Comparison of ENCODE assay signal across 11 cellular contexts in genomic region chr21:44881586-44881939, GRCh38. TPM values are rescaled to one million over a fixed set of nuclear protein-coding genes. Genes with fewer than 3 reads are reported as not detected.
A peak's percentile ranks its signal among the peaks of the same experiment; 100 is the strongest.
DNase-seq lines count a peak whose midpoint lies in the region; ATAC-seq and TF ChIP-seq lines count a peak whose summit lies in the region.
"Had no signal": no experiment of that assay in that cellular context is flagged by ENCODE, and none has a peak within 500 bp of the region (broad histone marks: within the 10 kb centered on the region; RNA-seq: fewer than 3 reads in every experiment).

No MANE protein-coding gene starts in this region.

- H3K9me3 ChIP-seq in CD4-positive, alpha-beta memory T cell (ENCODE audit: control insufficient read depth in 1 of 2, low read length in 2 of 2) = no peaks in the 10 kb centered on the region
- H3K9me3 ChIP-seq in osteoblast (ENCODE audit: low read depth, low read length) (no peaks in the 10 kb centered on the region), testis (no peaks in the 10 kb centered on the region)

- peak overlapping the region; percentile 20 for H3K27ac ChIP-seq in CD4-positive, alpha-beta memory T cell (ENCODE audit: low read depth, low read length)
- H3K27ac ChIP-seq in osteoblast (ENCODE audit: low read depth, low read length) (peak overlapping the region; percentile 11), testis (peak overlapping the region in 1 of 2 donors; percentile 36)

- intact Hi-C loops in CD4-positive, alpha-beta memory T cell (cut with micrococcal nuclease) = no loop called here
- intact Hi-C loops in testis (cut with DNase I; ENCODE audit: low total_unique reads) = no loop called here

- H3K79me2 ChIP-seq in osteoblast (ENCODE audit: insufficient read depth, low read length) = no peaks in the 10 kb centered on the region

- H3K36me3 Mint-ChIP-seq in CD4-positive, alpha-beta memory T cell = peaks cover 5 to 13% of the 10 kb centered on the region in 2 donors
- no peaks in the 10 kb centered on the region for H3K36me3 Mint-ChIP-seq in chondrocyte (ENCODE audit: low read depth)

- H3K27me3 ChIP-seq in CD4-positive, alpha-beta memory T cell (ENCODE audit: insufficient read depth, low read length) = no peaks in the 10 kb centered on the region
- H3K27me3 ChIP-seq in osteoblast (ENCODE audit: insufficient read depth, low read length) = no peaks in the 10 kb centered on the region
- H3K27me3 ChIP-seq in testis = no peaks in the 10 kb centered on the region

- H3K36me3 ChIP-seq in CD4-positive, alpha-beta memory T cell (ENCODE audit: insufficient read depth, low read length) = peaks cover 7% of the 10 kb centered on the region
- no peaks in the 10 kb centered on the region for H3K36me3 ChIP-seq in osteoblast (ENCODE audit: insufficient read depth, low read length)
- H3K36me3 ChIP-seq in testis (ENCODE audit: low read depth, missing control alignments) = no peaks in the 10 kb centered on the region

- CTCF ChIA-PET in CD4-positive, alpha-beta memory T cell (lab: Charles Lee; ENCODE audit: partially characterized antibody) = interaction anchor here (2.4 to 3.4 kb wide), 4 partner anchors 12 to 81 kb away, joined by 12 to 14 read pairs (median 13); partner anchors contain the start of gene UBE2G2

- POLR2A ChIA-PET in CD4-positive, alpha-beta memory T cell (lab: Charles Lee; ENCODE audit: partially characterized antibody) = interaction anchor here (0.6 to 4.7 kb wide), 5 partner anchors 8 to 64 kb away, joined by 3 to 35 read pairs (median 4); partner anchors contain the start of gene PTTG1IP

- ATAC-seq in GM19351 (IDR thresholded peaks at IDR 0.05; ENCODE audit: unreplicated experiment) = no peak

- H4K20me1 ChIP-seq in osteoblast (ENCODE audit: insufficient read depth, low read length) = no peaks in the 10 kb centered on the region

- no peak for DNase-seq in CD4-positive, alpha-beta memory T cell
- DNase-seq in NCI-H226 = peak; percentile 36
- DNase-seq in chondrocyte (ENCODE audit: low spot score) = peak; percentile 43
- no peak for DNase-seq in osteoblast (ENCODE audit: insufficient read length, low spot score, missing footprints)
- no peak for DNase-seq in testis
- DNase-seq in ecto neural progenitor cell (ENCODE audit: low spot score) = no peak
- DNase-seq in NCI-H2081 (lab: John Stamatoyannopoulos, UW) = no peak
- DNase-seq: activated CD4-positive, CD25-positive, alpha-beta regulatory T cell treated with anti-CD3 and anti-CD28 coated beads, Interleukin-2, amount 50 U/mL, for 72 hours; DMS53; NCI-H774 had no signal

- peaks cover 15 to 29% (median 23%) of the 10 kb centered on the region in 4 donors for H3K4me1 Mint-ChIP-seq in CD4-positive, alpha-beta memory T cell
- H3K4me1 Mint-ChIP-seq in chondrocyte (ENCODE audit: low read depth) = peaks cover 20% of the 10 kb centered on the region

- no peaks in the 10 kb centered on the region for H3K27me3 Mint-ChIP-seq in CD4-positive, alpha-beta memory T cell
- peaks cover 3% of the 10 kb centered on the region for H3K27me3 Mint-ChIP-seq in chondrocyte (ENCODE audit: low read depth)

- H3K27ac Mint-ChIP-seq in CD4-positive, alpha-beta memory T cell = peak overlapping the region; percentile 9 to 88 (median 76)
- no peak overlapping the region for H3K27ac Mint-ChIP-seq in chondrocyte (ENCODE audit: unreplicated experiment)

- peak overlapping the region; percentile 43 for H3K4me2 ChIP-seq in osteoblast (ENCODE audit: insufficient read depth, low read length)

- peaks cover 27% of the 10 kb centered on the region for H3K4me1 ChIP-seq in CD4-positive, alpha-beta memory T cell (ENCODE audit: insufficient read depth, low read length)
- H3K4me1 ChIP-seq in osteoblast (ENCODE audit: insufficient read depth, low read length) (peaks cover 21% of the 10 kb centered on the region), testis (peaks cover 20% of the 10 kb centered on the region)

- no peak overlapping the region for H3K4me3 ChIP-seq in CD4-positive, alpha-beta memory T cell (ENCODE audit: low read length in 2 of 2)
- H3K4me3 ChIP-seq in osteoblast (ENCODE audit: insufficient read depth, low read length) (no peak overlapping the region), testis (no peak overlapping the region)

- H2AFZ ChIP-seq in osteoblast (ENCODE audit: low read length) = no peak overlapping the region

- H3K4me3 Mint-ChIP-seq in CD4-positive, alpha-beta memory T cell = peak overlapping the region in 3 of 8 donors; percentile 21 to 45 (median 31)
- H3K4me3 Mint-ChIP-seq in chondrocyte (ENCODE audit: unreplicated experiment) = no peak overlapping the region

- no peak for TF ChIP-seq CTCF in chondrocyte (IDR thresholded peaks at IDR 0.05)
- TF ChIP-seq CTCF in osteoblast (IDR thresholded peaks at IDR 0.05; ENCODE audit: extremely low read depth, low read depth, low read length) = no peak
- TF ChIP-seq CTCF in testis (IDR thresholded peaks at IDR 0.05) = no peak

- no peak for TF ChIP-seq POLR2A in testis (IDR thresholded peaks at IDR 0.05)

- H3K9me3 Mint-ChIP-seq in CD4-positive, alpha-beta memory T cell = no peaks in the 10 kb centered on the region
- no peaks in the 10 kb centered on the region for H3K9me3 Mint-ChIP-seq in chondrocyte (ENCODE audit: low read depth)

- WGBS in testis, 2 donors = 44 to 59% methylated on average over 3 to 5 of the region's 5 CpGs

RNA-seq across cellular contexts. Expression of gene PTTG1IP, which starts 8.1 kb away (rescaled TPM):
- 100 to 1,000 TPM in 1 of 2 experiments, 10 to 100 TPM in 1; 98.7 to 110 TPM for total RNA-seq in CD4-positive, alpha-beta memory T cell
- polyA plus RNA-seq in CD4-positive, alpha-beta memory T cell = 10 to 100 TPM; 84.8 to 92.4 TPM
- total RNA-seq in chondrocyte (225 to 333 TPM (median 329 TPM) in 3 replicates), osteoblast (413 and 480 TPM in 2 replicates), testis (100 to 1,000 TPM; 190 to 195 TPM)
- 171 TPM for polyA plus RNA-seq in testis (ENCODE audit: insufficient read depth, low read depth, low replicate concordance)

RNA-seq across cellular contexts. Expression of gene ITGB2, which starts 39.1 kb away (rescaled TPM):
- total RNA-seq in CD4-positive, alpha-beta memory T cell = 100 to 1,000 TPM; 278 to 291 TPM
- polyA plus RNA-seq in CD4-positive, alpha-beta memory T cell = 100 to 1,000 TPM; 538 to 575 TPM
- total RNA-seq in chondrocyte (0.15 to 1.4 TPM (median 0.87 TPM) in 3 replicates), osteoblast (13.3 and 15.2 TPM in 2 replicates), testis (10 to 100 TPM in 1 of 2 donors, 1 to 10 TPM in 1; 5.6 to 29.5 TPM)
- polyA plus RNA-seq in testis (ENCODE audit: insufficient read depth, low read depth, low replicate concordance) = 27.4 TPM

RNA-seq across cellular contexts. Expression of gene SLX9, which starts 58.3 kb away (rescaled TPM):
- 10 to 100 TPM; 17.7 to 21.6 TPM for total RNA-seq in CD4-positive, alpha-beta memory T cell
- 10 to 100 TPM in 1 of 2 donors, 1 to 10 TPM in 1; 9.4 to 13.1 TPM for polyA plus RNA-seq in CD4-positive, alpha-beta memory T cell
- total RNA-seq in chondrocyte (20.4 to 27.4 TPM (median 24.0 TPM) in 3 replicates), osteoblast (9.4 and 10.9 TPM in 2 replicates), testis (10 to 100 TPM; 30.8 to 31.9 TPM)
- polyA plus RNA-seq in testis (ENCODE audit: insufficient read depth, low read depth, low replicate concordance) = 46.2 TPM

Comparison
In these comparisons a context has a peak if more than half of its experiments do, and no peak if none do; other contexts are left out.
1. DNase-seq: peak in NCI-H226 (single experiment) and chondrocyte (single experiment); none in CD4-positive, alpha-beta memory T cell (0 of 5), osteoblast (single experiment), testis (single experiment), ecto neural progenitor cell (single experiment) and NCI-H2081 (0 of 2).
2. RNA of gene ITGB2, which starts 39.1 kb away (total RNA-seq): 278 to 291 TPM in CD4-positive, alpha-beta memory T cell; 5.6 to 29.5 TPM in testis, 13.3 to 15.2 TPM in osteoblast and 0.15 to 1.4 TPM in chondrocyte; every median in the first group is over 4 times any median in the second.